Comparison of ENCODE assay signal across 27 cellular contexts in genomic region chr15:89833966-89834365, GRCh38. TPM values are rescaled to one million over a fixed set of nuclear protein-coding genes. Genes with fewer than 3 reads are reported as not detected.
"Had no signal": no experiment of that assay in that cellular context is flagged by ENCODE, and none has a peak within 500 bp of the region (broad histone marks: within the 10 kb centered on the region; RNA-seq: fewer than 3 reads in every experiment).

No MANE protein-coding gene starts in this region.

- H3K4me1 ChIP-seq: uterus had no signal

- H3K27me3 ChIP-seq: foreskin keratinocyte, gastroesophageal sphincter, heart left ventricle, hepatocyte, left lung, ovary, sigmoid colon, tibial nerve, upper lobe of right lung, uterus had no signal

- H3K9me3 ChIP-seq: gastroesophageal sphincter, heart left ventricle, left lung, ovary, psoas muscle, sigmoid colon, thoracic aorta, tibial nerve, upper lobe of right lung, uterus had no signal

- H3K27ac Mint-ChIP-seq: naive thymus-derived CD8-positive, alpha-beta T cell; nephron progenitor cell; stimulated activated memory B cell treated with anti-CD40 and anti-IgM and Interleukin-4, amounts not matched to agents 10 μg/mL and 1 μg/mL and 100 μg/mL, for 72 hours had no signal

- H3K27me3 Mint-ChIP-seq: naive thymus-derived CD8-positive, alpha-beta T cell; stimulated activated memory B cell treated with anti-CD40 and anti-IgM and Interleukin-4, amounts not matched to agents 10 μg/mL and 1 μg/mL and 100 μg/mL, for 72 hours had no signal

- H3K4me3 ChIP-seq: coronary artery, gastroesophageal sphincter, heart left ventricle, hepatocyte, left lung, ovary, psoas muscle, sigmoid colon, thoracic aorta, tibial nerve, upper lobe of right lung, uterus had no signal

- H3K4me3 Mint-ChIP-seq: naive thymus-derived CD8-positive, alpha-beta T cell; nephron progenitor cell; stimulated activated memory B cell treated with anti-CD40 and anti-IgM and Interleukin-4, amounts not matched to agents 10 μg/mL and 1 μg/mL and 100 μg/mL, for 72 hours had no signal

- H3K4me1 Mint-ChIP-seq: stimulated activated memory B cell treated with anti-CD40 and anti-IgM and Interleukin-4, amounts not matched to agents 10 μg/mL and 1 μg/mL and 100 μg/mL, for 72 hours had no signal

- H3K27ac ChIP-seq: coronary artery, foreskin keratinocyte, gastroesophageal sphincter, heart left ventricle, hepatocyte, left lung, ovary, psoas muscle, sigmoid colon, thoracic aorta, tibial nerve, upper lobe of right lung, uterus had no signal

- H3K9me3 Mint-ChIP-seq: naive thymus-derived CD8-positive, alpha-beta T cell; nephron progenitor cell; stimulated activated memory B cell treated with anti-CD40 and anti-IgM and Interleukin-4, amounts not matched to agents 10 μg/mL and 1 μg/mL and 100 μg/mL, for 72 hours had no signal

- DNase-seq: foreskin keratinocyte; heart left ventricle; left cardiac atrium; left lung; naive thymus-derived CD8-positive, alpha-beta T cell; nephron progenitor cell; occipital lobe; ovary; psoas muscle; right cardiac atrium; sigmoid colon; stimulated activated CD4-positive, alpha-beta T cell treated with anti-CD3 and anti-CD28 coated beads, Interleukin-2, amount 100 ng/mL, for 24 hours; stimulated activated CD4-positive, alpha-beta T cell treated with anti-CD3 and anti-CD28 coated beads, Interleukin-4, amount 100 ng/mL, for 24 hours; stimulated activated naive CD8-positive, alpha-beta T cell treated with anti-CD3 and anti-CD28 coated beads, Interleukin-15, Interleukin-2, amounts not matched to agents 100 U/mL and 50 U/mL, for 24 hours; substantia nigra; upper lobe of right lung; uterus had no signal

- H3K36me3 ChIP-seq: ovary, uterus had no signal

- ATAC-seq: foreskin keratinocyte; gastroesophageal sphincter; heart left ventricle; left cardiac atrium; left lung; naive thymus-derived CD8-positive, alpha-beta T cell; psoas muscle; right cardiac atrium; stimulated activated memory B cell treated with anti-CD40 and anti-IgM and Interleukin-4, amounts not matched to agents 10 μg/mL and 1 μg/mL and 100 μg/mL, for 72 hours; stimulated activated naive CD8-positive, alpha-beta T cell treated with anti-CD3 and anti-CD28 coated beads, Interleukin-15, Interleukin-2, amounts not matched to agents 100 U/mL and 50 U/mL, for 24 hours; upper lobe of right lung had no signal

RNA-seq across cellular contexts. Expression of gene MESP2, which starts 57.8 kb away (rescaled TPM):
- total RNA-seq: dermis microvascular lymphatic vessel endothelial cell; gastroesophageal sphincter; naive thymus-derived CD8-positive, alpha-beta T cell; occipital lobe; ovary; renal cortical epithelial cell; sigmoid colon; skeletal muscle tissue; upper lobe of right lung had no signal
- polyA plus RNA-seq: fibroblast of lung; hepatocyte; naive thymus-derived CD8-positive, alpha-beta T cell had no signal
